In the genomic region with DNA sequence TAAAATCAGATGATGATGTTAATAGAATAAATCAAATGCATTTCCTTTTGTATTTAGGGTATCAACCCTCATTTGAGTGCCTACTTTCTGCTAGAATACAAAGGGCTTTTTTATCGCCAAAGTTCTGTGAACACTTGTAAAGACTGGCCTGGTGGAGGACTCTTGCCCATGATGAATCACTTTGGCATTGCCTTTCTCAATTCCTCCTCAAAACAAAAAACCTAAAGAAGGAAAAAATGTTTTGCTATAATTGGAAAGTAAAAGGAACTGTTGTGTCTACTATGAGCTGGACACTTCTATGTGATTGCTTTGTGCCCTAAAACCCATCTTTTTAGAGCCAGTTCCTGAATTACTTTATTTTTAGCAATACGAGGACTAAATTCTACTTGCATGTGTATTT, we compare ENCODE assay signal across 1 cellular context.
TF ChIP-seq lines count a peak whose summit lies in the region.

No MANE protein-coding gene starts in this region.

TF ChIP-seq in HepG2, 621 proteins besides CTCF, POLR2A, EP300 and RAD21:
- TF ChIP-seq ZSCAN12 (CRISPR knock-in tag; IDR thresholded peaks at IDR 0.05), result no peak
- no peak for TF ChIP-seq NR1H2 (CRISPR knock-in tag; IDR thresholded peaks at IDR 0.05; ENCODE audit: borderline replicate concordance, low read depth)
- no peak for TF ChIP-seq SMAD9 (CRISPR knock-in tag; IDR thresholded peaks at IDR 0.05)
- TF ChIP-seq ZNF292 (CRISPR knock-in tag; IDR thresholded peaks at IDR 0.05; ENCODE audit: borderline replicate concordance, low read depth), result no peak
- TF ChIP-seq NFE2L2 (IDR thresholded peaks at IDR 0.05; ENCODE audit: low read length), result no peak
- no peak for TF ChIP-seq ETV6 (CRISPR knock-in tag; conservative IDR thresholded peaks at IDR 0.05)
